Comparison of ENCODE assay signal across 26 cellular contexts in the genomic region with DNA sequence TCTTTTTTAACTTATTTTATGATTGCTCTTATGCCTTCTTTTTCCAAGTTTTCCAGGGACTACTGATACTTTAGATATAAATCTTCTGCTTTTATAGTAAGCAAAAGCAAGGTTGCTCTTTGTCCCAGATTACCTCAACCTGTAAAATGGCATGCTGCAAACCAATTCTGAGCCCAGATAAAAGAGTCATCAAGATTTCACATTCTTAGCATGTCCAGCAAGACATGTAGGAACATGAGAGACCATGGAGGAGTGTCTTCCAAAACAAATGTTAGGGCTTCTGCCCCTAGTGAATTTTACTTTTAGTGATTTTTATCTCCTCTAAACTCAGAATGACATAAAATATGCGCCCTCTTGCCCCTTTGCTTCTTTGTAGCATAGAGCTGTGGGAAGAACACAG. TPM values are rescaled to one million over a fixed set of nuclear protein-coding genes. Genes with fewer than 3 reads are reported as not detected.
DNase-seq lines count a peak whose midpoint lies in the region; ATAC-seq, FAIRE-seq and TF ChIP-seq lines count a peak whose summit lies in the region.
"Had no signal": no experiment of that assay in that cellular context is flagged by ENCODE, and none has a peak within 500 bp of the region (broad histone marks: within the 10 kb centered on the region; RNA-seq: fewer than 3 reads in every experiment).

No MANE protein-coding gene starts in this region.

- DNase-seq in mammary epithelial cell (peak; percentile 50), breast epithelium (ENCODE audit: low spot score in 2 of 2) (no peak), epithelial cell of prostate (ENCODE audit: low read depth, low spot score) (peak; percentile 33), keratinocyte (ENCODE audit: low read depth, low spot score) (no peak)
- no peak for DNase-seq in activated CD8-positive, alpha-beta memory T cell treated with anti-CD3 and anti-CD28 coated beads, Interleukin-2, amount 50 U/mL, for 4 hours
- DNase-seq: AML-193; BE2C; CD4-positive, alpha-beta T cell; CD8-positive, alpha-beta memory T cell; DMS 273 treated with DMSO at 0.1 percent for 48 hours; DMS79; EL; GDM1; GM23248; H7; HCEC 1CT had no signal

- no peak for FAIRE-seq in keratinocyte (lab: Jason Lieb, UNC)
- FAIRE-seq: A204.1, D721Med, GM12878, GM18507, H1 had no signal

- intact Hi-C loops in mammary epithelial cell (cut with micrococcal nuclease) (no loop called here), breast epithelium (cut with DNase I; ENCODE audit: low total_unique reads) (no loop called here)

- ATAC-seq in GM18907 (IDR thresholded peaks at IDR 0.05; ENCODE audit: unreplicated experiment): no peak
- ATAC-seq: GM12878 had no signal

- H4K20me1 ChIP-seq in mammary epithelial cell (ENCODE audit: insufficient read depth, low read length) (no peaks in the 10 kb centered on the region), keratinocyte (ENCODE audit: control insufficient read depth, extremely low read depth, insufficient read depth, low read length) (no peaks in the 10 kb centered on the region)

- H2AFZ ChIP-seq in mammary epithelial cell (ENCODE audit: low read depth, low read length) (peak overlapping the region; percentile 62), keratinocyte (ENCODE audit: control insufficient read depth, low read length) (no peak overlapping the region)
- H2AFZ ChIP-seq: GM23248 had no signal

- H3K27ac ChIP-seq in mammary epithelial cell (ENCODE audit: insufficient read depth, low read depth, low read length) (no peak overlapping the region), breast epithelium (no peak overlapping the region), epithelial cell of prostate (no peak overlapping the region), keratinocyte (ENCODE audit: control insufficient read depth, insufficient read depth, low read length) (no peak overlapping the region)
- H3K27ac ChIP-seq: 22Rv1; BLaER1 treated with 17β-estradiol and CSF1 and Interleukin-3, amounts not matched to agents 10 nM and 100 nM; GM23248 had no signal

- dilution Hi-C loops in mammary epithelial cell (cut with HindIII; ENCODE audit: low sequenced_read_pairs) (no loop called here), keratinocyte (cut with MboI; ENCODE audit: extremely low pct_ligation_motif_present, low sequenced_read_pairs) (no loop called here)

- TF ChIP-seq CTCF in mammary epithelial cell (conservative IDR thresholded peaks at IDR 0.05 in 1 of 2, IDR thresholded peaks at IDR 0.05 in 1 of 2; ENCODE audit: extremely low read depth in 1 of 2, insufficient read depth in 1 of 2, low read depth in 1 of 2, low read length in 2 of 2): no peak
- TF ChIP-seq CTCF in breast epithelium (IDR thresholded peaks at IDR 0.05): no peak
- no peak for TF ChIP-seq CTCF in keratinocyte (optimal IDR thresholded peaks at IDR 0.05 in 1 of 3, IDR thresholded peaks at IDR 0.05 in 1 of 3, conservative IDR thresholded peaks at IDR 0.05 in 1 of 3; ENCODE audit: extremely low read depth in 1 of 3, insufficient read depth in 2 of 3, low read length in 3 of 3)

- H3K79me2 ChIP-seq in mammary epithelial cell (ENCODE audit: insufficient read depth, low read length) (no peaks in the 10 kb centered on the region), keratinocyte (ENCODE audit: control insufficient read depth, insufficient read depth, low read length) (no peaks in the 10 kb centered on the region)

- no TSS peak for BruUV-seq in mammary epithelial cell (replicated peaks; lab: Mats Ljungman, UMichigan)

- H3K4me3 ChIP-seq in mammary epithelial cell (replicated peaks in 1 of 3; ENCODE audit: insufficient read depth in 1 of 3, low read depth in 2 of 3, low read length in 3 of 3) (no peak overlapping the region), breast epithelium (no peak overlapping the region), keratinocyte (ENCODE audit: control insufficient read depth in 2 of 3, extremely low read depth in 1 of 3, insufficient read depth in 2 of 3, low read depth in 1 of 3, low read length in 3 of 3) (no peak overlapping the region)
- H3K4me3 ChIP-seq: BLaER1 treated with 17β-estradiol and CSF1 and Interleukin-3, amounts not matched to agents 10 nM and 100 nM; GM12878; GM23248 had no signal

- 89% methylated on average over 1 of the region's 1 CpG for WGBS in mammary epithelial cell (ENCODE audit: low coverage, missing lambda C conversion rate)

- no peaks in the 10 kb centered on the region for H3K9me1 ChIP-seq in keratinocyte (ENCODE audit: control insufficient read depth, extremely low read depth, insufficient read depth, low read length)

- in situ Hi-C loops in mammary epithelial cell (cut with MboI; ENCODE audit: low sequenced_read_pairs in 2 of 2): loop anchor here (25.0 kb wide), 1 partner anchor 507 kb away; no protein-coding TSS in a partner anchor

- no peaks in the 10 kb centered on the region for H3K9me3 ChIP-seq in mammary epithelial cell (replicated peaks; ENCODE audit: insufficient read depth, low read length)
- no peaks in the 10 kb centered on the region for H3K9me3 ChIP-seq in breast epithelium
- H3K9me3 ChIP-seq in keratinocyte (ENCODE audit: control insufficient read depth, low read depth, low read length): no peaks in the 10 kb centered on the region
- H3K9me3 ChIP-seq: BE2C had no signal

- H3K4me1 ChIP-seq in mammary epithelial cell (ENCODE audit: insufficient read depth, low read length) (peaks cover 25% of the 10 kb centered on the region), breast epithelium (peaks cover 0 to 5% of the 10 kb centered on the region in 2 donors), keratinocyte (ENCODE audit: control insufficient read depth, extremely low read depth, insufficient read depth, low read length) (peaks cover 20% of the 10 kb centered on the region)
- H3K4me1 ChIP-seq: BE2C had no signal

- H3K9ac ChIP-seq in mammary epithelial cell (ENCODE audit: insufficient read depth, low read length): no peak overlapping the region
- H3K9ac ChIP-seq in keratinocyte (ENCODE audit: control insufficient read depth, extremely low read depth, insufficient read depth, low read length): no peak overlapping the region
- H3K9ac ChIP-seq: BLaER1 treated with 17β-estradiol and CSF1 and Interleukin-3, amounts not matched to agents 10 nM and 100 nM; GM23248 had no signal

- CTCF ChIA-PET in mammary epithelial cell (lab: Charles Lee; ENCODE audit: low non-redundant PET): interaction anchor here (0.5 kb wide), 1 partner anchor 498 kb away, joined by 7 read pairs; no protein-coding TSS in a partner anchor

- peaks cover 3% of the 10 kb centered on the region for H3K27me3 ChIP-seq in mammary epithelial cell (ENCODE audit: insufficient read depth, low read length)
- H3K27me3 ChIP-seq in breast epithelium: peaks cover 0 to 26% of the 10 kb centered on the region in 2 donors
- peaks cover 18% of the 10 kb centered on the region for H3K27me3 ChIP-seq in keratinocyte (ENCODE audit: control insufficient read depth, extremely low read depth, insufficient read depth, low read length)

- H3K36me3 ChIP-seq in mammary epithelial cell (ENCODE audit: insufficient read depth, low read length) (no peaks in the 10 kb centered on the region), breast epithelium (no peaks in the 10 kb centered on the region), keratinocyte (ENCODE audit: control insufficient read depth in 2 of 2, extremely low read depth in 1 of 2, insufficient read depth in 2 of 2, low read length in 2 of 2) (no peaks in the 10 kb centered on the region)
- H3K36me3 ChIP-seq: BE2C; BLaER1 treated with 17β-estradiol and CSF1 and Interleukin-3, amounts not matched to agents 10 nM and 100 nM had no signal

- no peak for TF ChIP-seq POLR2A in breast epithelium (IDR thresholded peaks at IDR 0.05)

- H3K4me2 ChIP-seq in mammary epithelial cell (ENCODE audit: insufficient read depth, low read depth, low read length): peak overlapping the region; percentile 15
- H3K4me2 ChIP-seq in keratinocyte (ENCODE audit: control insufficient read depth, extremely low read depth, insufficient read depth, low read depth, low read length): peak overlapping the region; percentile 8
- H3K4me2 ChIP-seq: BLaER1 treated with 17β-estradiol and CSF1 and Interleukin-3, amounts not matched to agents 10 nM and 100 nM had no signal

RNA-seq across cellular contexts. Expression of gene CDC20B, which starts 7.0 kb away (rescaled TPM):
- total RNA-seq in mammary epithelial cell (not detected), breast epithelium (not detected)
- polyA plus RNA-seq in mammary epithelial cell (0.05 TPM), keratinocyte (0.03 TPM in 1 of 3 replicates, not detected in the others)
- polyA minus RNA-seq in mammary epithelial cell (not detected), keratinocyte (not detected in 3 replicates)
- not detected for polyA plus RNA-seq in keratinocyte (2011; ENCODE audit: low read depth)
- not detected in 2 replicates for polyA plus RNA-seq in keratinocyte (2011; cell fraction: cytosol; rRNA removed)
- not detected in 2 replicates for polyA plus RNA-seq in keratinocyte (2011; cell fraction: nucleus; rRNA removed)
- polyA plus RNA-seq in keratinocyte (2012; ENCODE audit: low replicate concordance): not detected in 2 replicates
- not detected for polyA minus RNA-seq in keratinocyte (2011; cell fraction: cytosol; rRNA and poly(A)+ RNA removed)
- not detected in 2 replicates for polyA minus RNA-seq in keratinocyte (2011; cell fraction: nucleus; rRNA and poly(A)+ RNA removed)
- total RNA-seq: CD4-positive, alpha-beta T cell; GM12878; GM23248; H1; H7 had no signal
- polyA plus RNA-seq: AG04450; CD14-positive monocyte; CD8-positive, alpha-beta memory T cell had no signal

RNA-seq across cellular contexts. Expression of gene GPX8, which starts 20.0 kb away (rescaled TPM):
- 10 to 100 TPM; 38.0 to 38.8 TPM for total RNA-seq in mammary epithelial cell
- 30.8 TPM for polyA plus RNA-seq in mammary epithelial cell
- polyA minus RNA-seq in mammary epithelial cell: 26.2 TPM
- 10 to 100 TPM; 14.4 to 24.9 (median 21.0) TPM for total RNA-seq in breast epithelium
- polyA plus RNA-seq in keratinocyte: 20.3 to 40.1 TPM (median 28.9 TPM) in 3 replicates
- 4.6 TPM for polyA plus RNA-seq in keratinocyte (2011; ENCODE audit: low read depth)
- polyA plus RNA-seq in keratinocyte (2011; cell fraction: cytosol; rRNA removed): 16.0 and 32.1 TPM in 2 replicates
- polyA plus RNA-seq in keratinocyte (2011; cell fraction: nucleus; rRNA removed): 19.0 and 25.3 TPM in 2 replicates
- polyA plus RNA-seq in keratinocyte (2012; ENCODE audit: low replicate concordance): 12.2 and 28.4 TPM in 2 replicates
- polyA minus RNA-seq in keratinocyte: 5.7 to 15.7 TPM (median 9.3 TPM) in 3 replicates
- 8.6 TPM for polyA minus RNA-seq in keratinocyte (2011; cell fraction: cytosol; rRNA and poly(A)+ RNA removed)
- 6.4 and 11.3 TPM in 2 replicates for polyA minus RNA-seq in keratinocyte (2011; cell fraction: nucleus; rRNA and poly(A)+ RNA removed)
- total RNA-seq: CD4-positive, alpha-beta T cell; CD8-positive, alpha-beta memory T cell; GM12878 had no signal
- polyA plus RNA-seq: CD14-positive monocyte; CD8-positive, alpha-beta memory T cell had no signal

RNA-seq across cellular contexts. Expression of gene MCIDAS, which starts 47.1 kb away (rescaled TPM):
- total RNA-seq in mammary epithelial cell: under 1 TPM; 0.33 to 0.92 TPM
- polyA plus RNA-seq in mammary epithelial cell: 0.42 TPM
- polyA minus RNA-seq in mammary epithelial cell: not detected
- total RNA-seq in breast epithelium: under 1 TPM in 2 of 3 donors, not detected in 1; 0.73 to 0.98 TPM
- polyA plus RNA-seq in keratinocyte: 0.03 to 0.15 TPM in 2 of 3 replicates, not detected in the other
- not detected for polyA plus RNA-seq in keratinocyte (2011; ENCODE audit: low read depth)
- polyA plus RNA-seq in keratinocyte (2011; cell fraction: cytosol; rRNA removed): not detected in 2 replicates
- 0.11 TPM in 1 of 2 replicates, not detected in the other for polyA plus RNA-seq in keratinocyte (2011; cell fraction: nucleus; rRNA removed)
- polyA plus RNA-seq in keratinocyte (2012; ENCODE audit: low replicate concordance): 0.07 TPM in 1 of 2 replicates, not detected in the other
- polyA minus RNA-seq in keratinocyte: not detected in 3 replicates
- polyA minus RNA-seq in keratinocyte (2011; cell fraction: cytosol; rRNA and poly(A)+ RNA removed): not detected
- polyA minus RNA-seq in keratinocyte (2011; cell fraction: nucleus; rRNA and poly(A)+ RNA removed): not detected in 2 replicates
- total RNA-seq: CD4-positive, alpha-beta T cell; CD8-positive, alpha-beta memory T cell; GM12878; GM23248; H1; H7 had no signal
- polyA plus RNA-seq: AG04450; CD14-positive monocyte; CD8-positive, alpha-beta memory T cell; GM12878; GM23248 had no signal

RNA-seq across cellular contexts. Expression of gene CCNO, which starts 53.4 kb away (rescaled TPM):
- total RNA-seq in mammary epithelial cell (1 to 10 TPM; 2.7 to 8.8 TPM), breast epithelium (1 to 10 TPM in 2 of 3 donors, under 1 TPM in 1; 0.32 to 4.3 (median 3.2) TPM)
- polyA plus RNA-seq in mammary epithelial cell (3.0 TPM), keratinocyte (0.42 to 0.94 TPM (median 0.48 TPM) in 3 replicates)
- polyA minus RNA-seq in mammary epithelial cell (0.31 TPM), keratinocyte (0.13 to 0.56 TPM (median 0.30 TPM) in 3 replicates)
- polyA plus RNA-seq in keratinocyte (2011; ENCODE audit: low read depth): 0.19 TPM
- 0.53 and 0.73 TPM in 2 replicates for polyA plus RNA-seq in keratinocyte (2011; cell fraction: cytosol; rRNA removed)
- 1.6 and 2.2 TPM in 2 replicates for polyA plus RNA-seq in keratinocyte (2011; cell fraction: nucleus; rRNA removed)
- 1.2 and 2.8 TPM in 2 replicates for polyA plus RNA-seq in keratinocyte (2012; ENCODE audit: low replicate concordance)
- not detected for polyA minus RNA-seq in keratinocyte (2011; cell fraction: cytosol; rRNA and poly(A)+ RNA removed)
- polyA minus RNA-seq in keratinocyte (2011; cell fraction: nucleus; rRNA and poly(A)+ RNA removed): 0.70 and 0.74 TPM in 2 replicates
- total RNA-seq: CD4-positive, alpha-beta T cell; GM12878; GM23248 had no signal
- polyA plus RNA-seq: AG04450, CD14-positive monocyte had no signal

Comparison
In these comparisons a context has a peak if more than half of its experiments do, and no peak if none do; other contexts are left out.
1. DNase-seq: peak in mammary epithelial cell (single experiment) and epithelial cell of prostate (single experiment); none in breast epithelium (0 of 2), keratinocyte (single experiment) and activated CD8-positive, alpha-beta memory T cell treated with anti-CD3 and anti-CD28 coated beads, Interleukin-2, amount 50 U/mL, for 4 hours (single experiment).